ENCODE assay signal across 20 cellular contexts in the genomic region with DNA sequence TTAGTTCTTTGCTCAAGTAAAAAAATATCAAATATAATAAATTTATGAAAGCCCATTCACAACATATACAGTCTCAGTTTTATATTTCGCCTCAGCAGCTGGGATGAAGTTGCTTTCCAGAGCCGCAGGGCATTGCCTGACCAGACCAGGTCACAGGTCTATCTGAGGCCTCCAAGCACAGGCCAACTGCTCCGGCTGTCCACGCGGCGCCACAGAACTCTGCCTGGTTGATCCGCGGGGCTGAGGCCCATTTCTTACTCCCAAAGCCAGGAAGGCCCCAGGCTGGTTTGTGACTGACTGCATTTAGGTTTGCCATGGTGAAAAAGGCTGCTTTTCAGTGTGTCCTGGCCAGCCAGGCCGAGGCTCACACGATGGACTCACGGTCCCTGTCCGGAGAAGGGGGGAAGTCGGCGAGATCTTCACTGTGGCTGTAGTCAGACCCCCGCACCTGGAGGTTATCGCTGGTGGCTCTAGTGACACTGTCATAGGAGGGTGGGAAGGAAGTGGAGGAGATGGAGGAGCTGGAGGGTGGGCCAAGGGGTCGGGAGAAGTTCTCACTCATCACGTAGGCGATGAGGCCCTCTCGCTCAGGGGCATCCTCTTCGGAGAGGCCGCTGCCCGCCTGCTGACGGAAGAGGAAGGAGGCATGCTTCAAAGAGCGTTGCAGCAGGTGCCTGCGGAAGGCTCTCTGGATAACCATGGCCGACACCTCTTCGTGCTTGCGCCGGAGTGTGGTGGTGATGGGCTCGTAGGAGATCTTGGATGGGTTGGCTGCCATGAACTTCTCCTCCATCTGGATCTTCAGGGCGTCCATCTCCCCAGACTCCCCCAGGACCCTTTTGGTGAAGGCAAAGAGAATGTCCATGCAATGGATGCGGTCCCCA. TPM values are rescaled to one million over a fixed set of nuclear protein-coding genes. Genes with fewer than 3 reads are reported as not detected.
DNase-seq lines count a peak whose midpoint lies in the region; ATAC-seq and TF ChIP-seq lines count a peak whose summit lies in the region.
"Had no signal": no experiment of that assay in that cellular context is flagged by ENCODE, and none has a peak within 500 bp of the region (broad histone marks: within the 10 kb centered on the region; RNA-seq: fewer than 3 reads in every experiment).

No MANE protein-coding gene starts in this region.

- H3K4me1 Mint-ChIP-seq in endodermal cell (peaks cover 10% of the 10 kb centered on the region), CD14-positive monocyte (no peaks in the 10 kb centered on the region)
- H3K4me1 Mint-ChIP-seq: CD4-positive, alpha-beta memory T cell had no signal

- 93% methylated on average over 26 to 33 of the region's 33 CpGs for WGBS in endodermal cell (ENCODE audit: insufficient coverage in 1 of 2, insufficient read length in 1 of 2), 2 experiments
- WGBS in psoas muscle, 3 donors: 95 to 97% (median 96%) methylated on average over 33 of the region's 33 CpGs

- H3K4me1 ChIP-seq in endodermal cell (ENCODE audit: control insufficient read depth, insufficient read depth, low read length) (no peaks in the 10 kb centered on the region), psoas muscle (no peaks in the 10 kb centered on the region)
- H3K4me1 ChIP-seq: BE2C, HAP-1 had no signal

- peak; percentile 1 for DNase-seq in stimulated activated CD4-positive, alpha-beta T cell treated with anti-CD3 and anti-CD28 coated beads, Interleukin-4, amount 100 ng/mL, for 24 hours
- DNase-seq in stimulated activated CD4-positive, alpha-beta T cell treated with anti-CD3 and anti-CD28 coated beads, Interleukin-1b, Interleukin-23, amount 100 ng/mL, for 48 hours: no peak
- peak; percentile 35 for DNase-seq in endodermal cell
- peak; percentile 66 for DNase-seq in posterior vena cava (ENCODE audit: low spot score)
- no peak for DNase-seq in psoas muscle
- DNase-seq in activated gamma-delta T cell treated with Interleukin-2 at 50 U/mL for 16 hours: no peak
- no peak for DNase-seq in CD14-positive monocyte (ENCODE audit: low spot score)
- DNase-seq: BE2C; Calu3; CD4-positive, alpha-beta memory T cell; DMS79; NCI-H1048; NCI-H146; NCI-H2081 treated with DMSO at 0.1 percent for 48 hours; NCI-H510A; NCI-H774; PC-3 had no signal

- no peak for ATAC-seq in psoas muscle
- ATAC-seq: HepG2, PC-3 had no signal

- H3K4me3 Mint-ChIP-seq in endodermal cell: no peak overlapping the region
- no peak overlapping the region for H3K4me3 Mint-ChIP-seq in CD14-positive monocyte
- H3K4me3 Mint-ChIP-seq: CD4-positive, alpha-beta memory T cell had no signal

- H3K4me3 ChIP-seq in endodermal cell (ENCODE audit: low read length) (no peak overlapping the region), psoas muscle (no peak overlapping the region)
- H3K4me3 ChIP-seq: HAP-1 had no signal

- H3K36me3 Mint-ChIP-seq in endodermal cell (ENCODE audit: low read depth) (peaks cover 3% of the 10 kb centered on the region), CD14-positive monocyte (no peaks in the 10 kb centered on the region)
- H3K36me3 Mint-ChIP-seq: CD4-positive, alpha-beta memory T cell had no signal

- TF ChIP-seq CTCF in endodermal cell (conservative IDR thresholded peaks at IDR 0.05): no peak
- no peak for TF ChIP-seq CTCF in psoas muscle (IDR thresholded peaks at IDR 0.05)
- TF ChIP-seq CTCF in CD14-positive monocyte (IDR thresholded peaks at IDR 0.05): no peak

- H3K9me3 Mint-ChIP-seq in endodermal cell (peaks cover 3% of the 10 kb centered on the region), CD14-positive monocyte (peaks cover 3 to 14% (median 6%) of the 10 kb centered on the region in 7 donors)

- H3K27me3 ChIP-seq in endodermal cell (ENCODE audit: control insufficient read depth, insufficient read depth, low read length, poor library complexity, severe bottlenecking) (no peaks in the 10 kb centered on the region), psoas muscle (ENCODE audit: insufficient read depth in 3 of 3, low read length in 2 of 3) (no peaks in the 10 kb centered on the region)
- H3K27me3 ChIP-seq: BE2C had no signal

- H3K9me3 ChIP-seq in endodermal cell (ENCODE audit: control insufficient read depth, low read length) (no peaks in the 10 kb centered on the region), psoas muscle (no peaks in the 10 kb centered on the region)
- H3K9me3 ChIP-seq: BE2C, HAP-1 had no signal

- H3K36me3 ChIP-seq in endodermal cell (ENCODE audit: control insufficient read depth, insufficient read depth, low read length): no peaks in the 10 kb centered on the region
- no peaks in the 10 kb centered on the region for H3K36me3 ChIP-seq in psoas muscle (ENCODE audit: insufficient read depth in 1 of 2, low read depth in 1 of 2)
- H3K36me3 ChIP-seq: BE2C, HAP-1 had no signal

- intact Hi-C loops in posterior vena cava (cut with DNase I) (no loop called here), psoas muscle (cut with DNase I) (no loop called here), CD14-positive monocyte (cut with micrococcal nuclease) (no loop called here)

- H3K27ac Mint-ChIP-seq in endodermal cell (no peak overlapping the region), CD14-positive monocyte (peak overlapping the region in 1 of 7 donors; percentile 41)
- H3K27ac Mint-ChIP-seq: CD4-positive, alpha-beta memory T cell had no signal

- H3K27me3 Mint-ChIP-seq in endodermal cell (ENCODE audit: insufficient read depth) (no peaks in the 10 kb centered on the region), CD14-positive monocyte (ENCODE audit: low read depth in 3 of 3) (peaks cover 5 to 12% (median 7%) of the 10 kb centered on the region in 3 donors)

- no peak overlapping the region for H3K27ac ChIP-seq in endodermal cell (ENCODE audit: low read depth, low read length)
- H3K27ac ChIP-seq in psoas muscle: no peak overlapping the region
- H3K27ac ChIP-seq: RWPE1 had no signal

- no peak overlapping the region for H3K9ac ChIP-seq in endodermal cell (ENCODE audit: extremely low read depth, low read length, poor library complexity, severe bottlenecking)

RNA-seq across cellular contexts. Expression of a gene that starts 54.1 kb away (rescaled TPM):
- 10 to 100 TPM; 11.9 to 13.8 TPM for total RNA-seq in endodermal cell
- 14.8 TPM for polyA plus RNA-seq in endodermal cell (2013, experiment 1 of 2)
- 13.3 TPM for polyA plus RNA-seq in endodermal cell (2013, experiment 2 of 2)
- total RNA-seq in posterior vena cava: 10 to 100 TPM; 12.3 to 14.7 TPM
- total RNA-seq in psoas muscle: 10 to 100 TPM in 1 of 4 donors, 1 to 10 TPM in 3; 2.9 to 14.5 (median 6.1) TPM
- 1 to 10 TPM; 3.2 to 5.4 (median 3.3) TPM for polyA plus RNA-seq in psoas muscle
- polyA plus RNA-seq in CD14-positive monocyte: 1 to 10 TPM; 1.6 to 2.4 TPM

Comparison
In these comparisons a context has a peak if more than half of its experiments do, and no peak if none do; other contexts are left out.
1. DNase-seq: peak in stimulated activated CD4-positive, alpha-beta T cell treated with anti-CD3 and anti-CD28 coated beads, Interleukin-4, amount 100 ng/mL, for 24 hours (single experiment), endodermal cell (single experiment) and posterior vena cava (single experiment); none in stimulated activated CD4-positive, alpha-beta T cell treated with anti-CD3 and anti-CD28 coated beads, Interleukin-1b, Interleukin-23, amount 100 ng/mL, for 48 hours (single experiment), psoas muscle (0 of 2), activated gamma-delta T cell treated with Interleukin-2 at 50 U/mL for 16 hours (single experiment) and CD14-positive monocyte (single experiment).